ENCODE assay signal across 1 cellular context in genomic region chr19:38682872-38683392, GRCh38.
A peak's percentile ranks its signal among the peaks of the same experiment; 100 is the strongest.
TF ChIP-seq lines count a peak whose summit lies in the region.

No MANE protein-coding gene starts in this region.

TF ChIP-seq in HEK293, 187 proteins besides CTCF, POLR2A, EP300 and RAD21 (continued from another document):
- no peak for TF ChIP-seq PRDM6 (tag by site-specific recombination; IDR thresholded peaks at IDR 0.05)
- peak; percentile 16; the same call in 1 of the 2 replicates for TF ChIP-seq ZNF324 (tag by site-specific recombination; IDR thresholded peaks at IDR 0.05)
- TF ChIP-seq ZNF16 (tag by site-specific recombination; IDR thresholded peaks at IDR 0.05; ENCODE audit: low read depth), result no peak
- no peak for TF ChIP-seq ZNF513 (tag by site-specific recombination; IDR thresholded peaks at IDR 0.05)
- no peak for TF ChIP-seq ZNF48 (tag by site-specific recombination; IDR thresholded peaks at IDR 0.05)
- TF ChIP-seq TRIM28 (IDR thresholded peaks at IDR 0.05; ENCODE audit: borderline replicate concordance, low read length), result peak; percentile 43; the same call in 1 of the 2 replicates
- TF ChIP-seq ZNF610 (tag by site-specific recombination; IDR thresholded peaks at IDR 0.05; ENCODE audit: borderline replicate concordance), result no peak
- TF ChIP-seq GFI1B (tag by site-specific recombination; IDR thresholded peaks at IDR 0.05), result no peak
- TF ChIP-seq ZNF133 (tag by site-specific recombination; IDR thresholded peaks at IDR 0.05), result no peak
- no peak for TF ChIP-seq ZNF148 (tag by site-specific recombination; IDR thresholded peaks at IDR 0.05; ENCODE audit: borderline replicate concordance)
- TF ChIP-seq ZNF221 (tag by site-specific recombination; IDR thresholded peaks at IDR 0.05; ENCODE audit: borderline replicate concordance), result no peak
- TF ChIP-seq ZNF544 (tag by site-specific recombination; IDR thresholded peaks at IDR 0.05), result no peak
- TF ChIP-seq ZNF660 (tag by site-specific recombination; IDR thresholded peaks at IDR 0.05), result no peak
- no peak for TF ChIP-seq ZNF214 (tag by site-specific recombination; IDR thresholded peaks at IDR 0.05; ENCODE audit: borderline replicate concordance)
- no peak for TF ChIP-seq BCL6B (tag by site-specific recombination; IDR thresholded peaks at IDR 0.05)
- peak; percentile 38; the same call in 1 of the 2 replicates for TF ChIP-seq ZNF184 (tag by site-specific recombination; IDR thresholded peaks at IDR 0.05)
- peak; percentile 91; the same call in 1 of the 2 replicates for TF ChIP-seq ZNF280D (tag by site-specific recombination; IDR thresholded peaks at IDR 0.05)
